Comparison of ENCODE assay signal across 25 cellular contexts in the genomic region with DNA sequence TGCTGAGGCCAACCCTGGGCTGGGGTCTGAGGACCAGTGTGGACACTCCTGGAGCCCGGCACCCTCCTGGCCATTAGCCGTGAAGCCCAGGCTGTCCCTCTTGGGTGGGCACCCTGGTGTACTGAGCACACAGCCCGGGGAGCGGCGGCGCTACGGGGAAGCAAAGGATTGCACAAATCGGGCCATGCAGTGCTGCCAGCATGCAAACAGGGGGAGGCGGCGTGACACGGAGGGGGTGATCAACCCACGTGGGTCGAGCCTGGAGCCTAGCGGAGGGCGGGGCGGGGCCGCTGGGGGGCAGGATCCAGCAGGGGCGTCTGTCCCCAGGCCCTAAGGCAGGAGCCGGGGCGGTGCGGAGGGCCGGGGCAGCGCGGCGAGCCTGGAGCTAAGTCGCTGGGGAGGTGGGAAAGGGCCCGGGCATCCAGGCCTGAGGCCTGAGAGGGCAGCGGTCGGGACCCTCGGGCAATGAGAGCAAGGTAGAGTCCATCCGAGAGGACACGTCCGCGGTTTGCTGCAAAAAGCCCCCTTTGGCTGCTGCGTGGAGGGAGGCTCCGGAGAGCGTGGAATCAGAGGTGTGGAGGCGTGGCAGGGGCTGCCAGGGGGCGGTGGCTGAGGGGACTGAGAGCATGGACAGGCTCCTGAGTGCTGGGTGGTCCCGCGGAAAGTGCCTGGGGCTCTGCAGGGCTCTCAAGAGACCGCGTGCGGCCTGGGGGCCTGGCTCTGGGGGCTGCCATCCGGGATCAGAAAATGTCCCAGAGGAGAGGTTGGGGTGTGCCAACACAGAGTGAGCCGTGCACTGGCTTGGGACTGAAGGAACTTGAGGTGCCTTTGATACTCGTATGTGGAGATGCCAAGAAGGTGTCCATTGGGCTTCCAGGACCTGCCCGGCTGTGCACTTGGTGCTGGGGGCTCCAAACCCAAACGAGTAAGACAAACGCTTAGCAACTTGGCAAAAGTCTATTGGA.
A peak's percentile ranks its signal among the peaks of the same experiment; 100 is the strongest.
DNase-seq lines count a peak whose midpoint lies in the region; ATAC-seq and TF ChIP-seq lines count a peak whose summit lies in the region.
"Had no signal": no experiment of that assay in that cellular context is flagged by ENCODE, and none has a peak within 500 bp of the region (broad histone marks: within the 10 kb centered on the region; RNA-seq: fewer than 3 reads in every experiment).

No MANE protein-coding gene starts in this region.

- no peaks in the 10 kb centered on the region for H3K79me1 ChIP-seq in mesenchymal stem cell (replicated peaks; ENCODE audit: low read length, poor library complexity, severe bottlenecking)

- H3K4me1 ChIP-seq in endodermal cell (ENCODE audit: control insufficient read depth, insufficient read depth, low read length), result no peaks in the 10 kb centered on the region
- H3K4me1 ChIP-seq in lower lobe of right lung, result no peaks in the 10 kb centered on the region
- H3K4me1 ChIP-seq in mesenchymal stem cell (ENCODE audit: control insufficient read depth, insufficient read depth, low read depth, low read length), result no peaks in the 10 kb centered on the region
- H3K4me1 ChIP-seq: BE2C, esophagus squamous epithelium, psoas muscle, SJCRH30 had no signal

- no peak overlapping the region for H2BK12ac ChIP-seq in mesenchymal stem cell (ENCODE audit: low read length in 2 of 2)

- H3K14ac ChIP-seq in mesenchymal stem cell (ENCODE audit: low read length in 2 of 2), result no peak overlapping the region

- H3K9ac ChIP-seq in endodermal cell (ENCODE audit: extremely low read depth, low read length, poor library complexity, severe bottlenecking) (no peak overlapping the region), mesenchymal stem cell (ENCODE audit: low read length) (no peak overlapping the region)
- H3K9ac ChIP-seq: neural progenitor cell had no signal

- intact Hi-C loops in lower lobe of right lung (cut with DNase I), result no loop called here

- H3K9me3 ChIP-seq in endodermal cell (ENCODE audit: control insufficient read depth, low read length) (no peaks in the 10 kb centered on the region), lower lobe of right lung (no peaks in the 10 kb centered on the region), mesenchymal stem cell (ENCODE audit: control insufficient read depth, low read length) (no peaks in the 10 kb centered on the region)
- H3K9me3 ChIP-seq: BE2C, esophagus squamous epithelium, psoas muscle, SJCRH30 had no signal

- H3K4me3 Mint-ChIP-seq in stimulated activated naive CD8-positive, alpha-beta T cell treated with anti-CD3 and anti-CD28 coated beads, Interleukin-15, amount 100 ng/mL, for 72 hours, result no peak overlapping the region
- H3K4me3 Mint-ChIP-seq in endodermal cell, result peak overlapping the region; percentile 25
- H3K4me3 Mint-ChIP-seq: activated naive CD4-positive, alpha-beta T cell treated with anti-CD3 and anti-CD28 coated beads, Interleukin-2, amount 10 ng/mL, durations not matched to agents 7 days and 5 days; activated T-cell treated with anti-CD3 and anti-CD28 coated beads, Interleukin-2, amount 50 U/mL, for 72 hours; neural progenitor cell had no signal

- no peak overlapping the region for H3K18ac ChIP-seq in mesenchymal stem cell (ENCODE audit: low read depth in 1 of 2, low read length in 2 of 2)

- H2AFZ ChIP-seq in mesenchymal stem cell (ENCODE audit: low read depth, low read length), result no peak overlapping the region
- H2AFZ ChIP-seq: neural progenitor cell had no signal

- no peaks in the 10 kb centered on the region for H3K27me3 ChIP-seq in endodermal cell (ENCODE audit: control insufficient read depth, insufficient read depth, low read length, poor library complexity, severe bottlenecking)
- peaks cover 40% of the 10 kb centered on the region for H3K27me3 ChIP-seq in lower lobe of right lung (ENCODE audit: low read depth)
- peaks cover 18 to 21% of the 10 kb centered on the region in 2 experiments for H3K27me3 ChIP-seq in mesenchymal stem cell (ENCODE audit: control insufficient read depth in 1 of 2, insufficient read depth in 1 of 2, low read length in 2 of 2)
- H3K27me3 ChIP-seq: neural progenitor cell had no signal

- H3K9me3 Mint-ChIP-seq in stimulated activated naive CD8-positive, alpha-beta T cell treated with anti-CD3 and anti-CD28 coated beads, Interleukin-15, amount 100 ng/mL, for 72 hours, result no peaks in the 10 kb centered on the region
- no peaks in the 10 kb centered on the region for H3K9me3 Mint-ChIP-seq in endodermal cell
- H3K9me3 Mint-ChIP-seq: activated naive CD4-positive, alpha-beta T cell treated with anti-CD3 and anti-CD28 coated beads, Interleukin-2, amount 10 ng/mL, durations not matched to agents 7 days and 5 days; activated T-cell treated with anti-CD3 and anti-CD28 coated beads, Interleukin-2, amount 50 U/mL, for 72 hours; neural progenitor cell had no signal

- H3K27ac ChIP-seq in endodermal cell (ENCODE audit: low read depth, low read length) (no peak overlapping the region), lower lobe of right lung (no peak overlapping the region), mesenchymal stem cell (ENCODE audit: low read length, poor library complexity, severe bottlenecking) (no peak overlapping the region)
- H3K27ac ChIP-seq: esophagus squamous epithelium, neural progenitor cell, psoas muscle, SJCRH30 had no signal

- H3K27ac Mint-ChIP-seq in stimulated activated naive CD8-positive, alpha-beta T cell treated with anti-CD3 and anti-CD28 coated beads, Interleukin-15, amount 100 ng/mL, for 72 hours, result no peak overlapping the region
- no peak overlapping the region for H3K27ac Mint-ChIP-seq in endodermal cell
- H3K27ac Mint-ChIP-seq: activated naive CD4-positive, alpha-beta T cell treated with anti-CD3 and anti-CD28 coated beads, Interleukin-2, amount 10 ng/mL, durations not matched to agents 7 days and 5 days; activated T-cell treated with anti-CD3 and anti-CD28 coated beads, Interleukin-2, amount 50 U/mL, for 72 hours; IgD-negative memory B cell; neural progenitor cell had no signal

- 91% methylated on average over 39 to 50 of the region's 50 CpGs for WGBS in endodermal cell (ENCODE audit: insufficient coverage in 1 of 2, insufficient read length in 1 of 2), 2 experiments
- WGBS in mesenchymal stem cell, result 74% methylated on average over 50 of the region's 50 CpGs

- DNase-seq in stimulated activated naive CD8-positive, alpha-beta T cell treated with anti-CD3 and anti-CD28 coated beads, Interleukin-15, Interleukin-2, amounts not matched to agents 100 U/mL and 50 U/mL, for 24 hours, result no peak
- no peak for DNase-seq in stimulated activated naive CD8-positive, alpha-beta T cell treated with anti-CD3 and anti-CD28 coated beads, Interleukin-15, amount 100 ng/mL, for 72 hours
- DNase-seq in endodermal cell (peak; percentile 60), lower lobe of right lung (peak; percentile 43), NAMALWA (ENCODE audit: low spot score) (no peak), mesenchymal stem cell (no peak)
- DNase-seq: activated CD4-positive, alpha-beta T cell treated with anti-CD3 and anti-CD28 coated beads for 48 hours; activated naive CD4-positive, alpha-beta T cell treated with anti-CD3 and anti-CD28 coated beads, Interleukin-2, amount 10 ng/mL, durations not matched to agents 7 days and 5 days; activated T-cell treated with anti-CD3 and anti-CD28 coated beads, Interleukin-2, amount 50 U/mL, for 72 hours; amniotic stem cell; BE2C; DMS53; effector memory CD4-positive, alpha-beta T cell; esophagus squamous epithelium; GF-D8; HCEC 1CT; NCI-H2081 treated with DMSO at 0.1 percent for 48 hours; NCI-H446 treated with DMSO at 0.1 percent for 48 hours; psoas muscle; SJCRH30; substantia nigra had no signal

- H3K4ac ChIP-seq in mesenchymal stem cell (ENCODE audit: low read depth in 1 of 2, low read length in 2 of 2), result no peak overlapping the region

- no peak overlapping the region for H2AK5ac ChIP-seq in mesenchymal stem cell (ENCODE audit: low read length, severe bottlenecking)

- peaks cover 61% of the 10 kb centered on the region for H3K27me3 Mint-ChIP-seq in stimulated activated naive CD8-positive, alpha-beta T cell treated with anti-CD3 and anti-CD28 coated beads, Interleukin-15, amount 100 ng/mL, for 72 hours
- H3K27me3 Mint-ChIP-seq in endodermal cell (ENCODE audit: insufficient read depth), result peaks cover 2% of the 10 kb centered on the region

- no peak overlapping the region for H3K4me3 ChIP-seq in endodermal cell (ENCODE audit: low read length)
- no peak overlapping the region for H3K4me3 ChIP-seq in lower lobe of right lung
- H3K4me3 ChIP-seq in mesenchymal stem cell (ENCODE audit: insufficient read depth in 1 of 2, low read depth in 1 of 2, low read length in 2 of 2), result no peak overlapping the region
- H3K4me3 ChIP-seq: esophagus squamous epithelium, neural progenitor cell, psoas muscle, SJCRH30 had no signal

- ATAC-seq in stimulated activated naive CD8-positive, alpha-beta T cell treated with anti-CD3 and anti-CD28 coated beads, Interleukin-15, Interleukin-2, amounts not matched to agents 100 U/mL and 50 U/mL, for 24 hours, result peak; percentile 34
- ATAC-seq in stimulated activated naive CD8-positive, alpha-beta T cell treated with anti-CD3 and anti-CD28 coated beads, Interleukin-15, amount 100 ng/mL, for 72 hours, result no peak
- ATAC-seq in lower lobe of right lung (peak in 1 of 2 donors; percentile 29), HG03460 (IDR thresholded peaks at IDR 0.05; ENCODE audit: unreplicated experiment) (no peak), HG02840 (IDR thresholded peaks at IDR 0.05; ENCODE audit: low FRiP score, unreplicated experiment) (no peak)
- ATAC-seq: activated T-cell treated with anti-CD3 and anti-CD28 coated beads, Interleukin-2, amount 50 U/mL, for 72 hours had no signal

- no peaks in the 10 kb centered on the region for H3K36me3 ChIP-seq in endodermal cell (ENCODE audit: control insufficient read depth, insufficient read depth, low read length)
- H3K36me3 ChIP-seq in lower lobe of right lung, result no peaks in the 10 kb centered on the region
- no peaks in the 10 kb centered on the region for H3K36me3 ChIP-seq in mesenchymal stem cell (ENCODE audit: control insufficient read depth in 1 of 2, insufficient read depth in 2 of 2, low read depth in 1 of 2, low read length in 2 of 2)
- H3K36me3 ChIP-seq: BE2C, esophagus squamous epithelium, neural progenitor cell, SJCRH30 had no signal

- no peak overlapping the region for H4K91ac ChIP-seq in mesenchymal stem cell (ENCODE audit: low read length)

- no peak overlapping the region for H2BK5ac ChIP-seq in mesenchymal stem cell (ENCODE audit: low read depth, low read length, poor library complexity, severe bottlenecking)

- H3K23ac ChIP-seq in mesenchymal stem cell (ENCODE audit: low read length in 2 of 2), result no peak overlapping the region

- TF ChIP-seq CTCF in endodermal cell (conservative IDR thresholded peaks at IDR 0.05) (no peak), lower lobe of right lung (IDR thresholded peaks at IDR 0.05) (no peak)

- no peak overlapping the region for H4K8ac ChIP-seq in mesenchymal stem cell (ENCODE audit: low read length)

- no peak overlapping the region for H3K4me2 ChIP-seq in mesenchymal stem cell (ENCODE audit: low read length, poor library complexity, severe bottlenecking)
- H3K4me2 ChIP-seq: neural progenitor cell had no signal

- no peaks in the 10 kb centered on the region for H3K36me3 Mint-ChIP-seq in endodermal cell (ENCODE audit: low read depth)
- H3K36me3 Mint-ChIP-seq: activated naive CD4-positive, alpha-beta T cell treated with anti-CD3 and anti-CD28 coated beads, Interleukin-2, amount 10 ng/mL, durations not matched to agents 7 days and 5 days; neural progenitor cell had no signal

- no peaks in the 10 kb centered on the region for H3K4me1 Mint-ChIP-seq in stimulated activated naive CD8-positive, alpha-beta T cell treated with anti-CD3 and anti-CD28 coated beads, Interleukin-15, amount 100 ng/mL, for 72 hours
- H3K4me1 Mint-ChIP-seq in endodermal cell, result no peaks in the 10 kb centered on the region
- H3K4me1 Mint-ChIP-seq: activated naive CD4-positive, alpha-beta T cell treated with anti-CD3 and anti-CD28 coated beads, Interleukin-2, amount 10 ng/mL, durations not matched to agents 7 days and 5 days had no signal

- no peak overlapping the region for H2BK15ac ChIP-seq in mesenchymal stem cell (ENCODE audit: low read depth, poor library complexity, severe bottlenecking)

- H2BK120ac ChIP-seq in mesenchymal stem cell (ENCODE audit: low read depth, low read length), result no peak overlapping the region

Comparison
In these comparisons a context has a peak if more than half of its experiments do, and no peak if none do; other contexts are left out.
1. DNase-seq: peak in endodermal cell (single experiment) and lower lobe of right lung (single experiment); none in stimulated activated naive CD8-positive, alpha-beta T cell treated with anti-CD3 and anti-CD28 coated beads, Interleukin-15, Interleukin-2, amounts not matched to agents 100 U/mL and 50 U/mL, for 24 hours (single experiment), stimulated activated naive CD8-positive, alpha-beta T cell treated with anti-CD3 and anti-CD28 coated beads, Interleukin-15, amount 100 ng/mL, for 72 hours (0 of 2), NAMALWA (single experiment) and mesenchymal stem cell (single experiment).